ENCODE assay signal across 16 cellular contexts in genomic region chr1:16057314-16057915, GRCh38. TPM values are rescaled to one million over a fixed set of nuclear protein-coding genes. Genes with fewer than 3 reads are reported as not detected.
"Had no signal": no experiment of that assay in that cellular context is flagged by ENCODE, and none has a peak within 500 bp of the region (broad histone marks: within the 10 kb centered on the region; RNA-seq: fewer than 3 reads in every experiment).

No MANE protein-coding gene starts in this region.

RNA-seq across cellular contexts. Expression of gene CLCNKB, which starts 13.8 kb away (rescaled TPM):
- total RNA-seq: activated B cell treated with CpG ODN at 0.5 μM for 24 hours; activated T-cell treated with anti-CD3 and anti-CD28 coated beads, Interleukin-2, amount 50 U/mL, for 72 hours; endothelial cell of umbilical vein; esophagus squamous epithelium; glomerular endothelial cell; T-helper 17 cell had no signal

RNA-seq across cellular contexts. Expression of gene FAM131C, which starts 16.0 kb away (rescaled TPM):
- total RNA-seq: activated B cell treated with CpG ODN at 0.5 μM for 24 hours, dermis microvascular lymphatic vessel endothelial cell, endothelial cell of umbilical vein, gastroesophageal sphincter, T-helper 17 cell had no signal

RNA-seq across cellular contexts. Expression of gene CLCNKA, which starts 35.6 kb away (rescaled TPM):
- total RNA-seq: activated T-cell treated with anti-CD3 and anti-CD28 coated beads, Interleukin-2, amount 50 U/mL, for 72 hours; dermis microvascular lymphatic vessel endothelial cell; endothelial cell of umbilical vein; esophagus squamous epithelium; fibroblast of villous mesenchyme; glomerular endothelial cell; T-helper 17 cell had no signal
- polyA plus RNA-seq: endothelial cell of umbilical vein, fibroblast of lung had no signal

RNA-seq across cellular contexts. Expression of gene HSPB7, which starts 39.6 kb away (rescaled TPM):
- total RNA-seq: activated B cell treated with CpG ODN at 0.5 μM for 24 hours; activated T-cell treated with anti-CD3 and anti-CD28 coated beads, Interleukin-2, amount 50 U/mL, for 72 hours; dermis microvascular lymphatic vessel endothelial cell; endothelial cell of umbilical vein; glomerular endothelial cell; T-helper 17 cell had no signal
- polyA plus RNA-seq: endothelial cell of umbilical vein had no signal

RNA-seq across cellular contexts. Expression of gene SRARP, which starts 53.4 kb away (rescaled TPM):
- total RNA-seq: activated B cell treated with CpG ODN at 0.5 μM for 24 hours; activated T-cell treated with anti-CD3 and anti-CD28 coated beads, Interleukin-2, amount 50 U/mL, for 72 hours; adrenal gland; aorta; body of pancreas; colonic mucosa; endothelial cell of umbilical vein; esophagus squamous epithelium; fibroblast of lung; fibroblast of villous mesenchyme; gastroesophageal sphincter; glomerular endothelial cell; T-helper 17 cell had no signal
- polyA plus RNA-seq: adrenal gland, aorta, cardiac muscle cell, endothelial cell of umbilical vein, esophagus, fibroblast of lung had no signal
